ENCODE assay signal across 17 cellular contexts in the genomic region with DNA sequence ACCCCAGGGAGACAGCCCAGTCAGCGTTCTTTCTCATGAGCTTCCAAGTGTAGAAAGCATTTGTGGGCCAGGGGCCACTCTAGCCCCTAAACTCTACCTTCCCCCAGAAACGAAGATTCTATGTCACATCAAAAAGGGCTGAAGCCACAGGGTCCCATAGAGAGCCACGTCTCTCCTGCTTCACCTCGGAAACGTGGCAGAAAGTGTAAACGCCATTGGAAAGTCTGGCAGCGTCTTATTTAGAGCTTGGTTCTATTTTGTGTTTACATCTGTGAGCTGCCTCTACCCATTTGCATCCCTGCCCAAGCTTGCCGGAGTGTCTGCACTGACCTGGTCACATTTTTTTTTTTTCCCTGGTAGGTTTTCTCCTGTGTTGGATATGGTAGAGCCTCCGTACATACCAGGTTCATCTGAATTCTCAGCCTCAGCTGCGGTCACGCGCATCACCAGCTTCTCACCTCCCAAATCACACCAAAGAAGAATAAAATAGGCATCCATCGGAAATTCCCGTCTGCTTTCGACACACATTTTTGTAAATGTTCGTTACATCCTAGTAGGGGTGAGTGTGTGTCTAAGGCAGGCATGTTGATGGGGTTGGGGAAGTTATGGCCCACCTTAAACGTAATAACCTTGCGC.
DNase-seq lines count a peak whose midpoint lies in the region; ATAC-seq and TF ChIP-seq lines count a peak whose summit lies in the region.
"Had no signal": no experiment of that assay in that cellular context is flagged by ENCODE, and none has a peak within 500 bp of the region (broad histone marks: within the 10 kb centered on the region; RNA-seq: fewer than 3 reads in every experiment).

No MANE protein-coding gene starts in this region.

- no peak for ATAC-seq in left ventricle myocardium superior
- no peak for ATAC-seq in HG02973 (IDR thresholded peaks at IDR 0.05; ENCODE audit: unreplicated experiment)
- ATAC-seq: GM23338 had no signal

- H3K27me3 ChIP-seq in right atrium auricular region: no peaks in the 10 kb centered on the region
- H3K27me3 ChIP-seq in endodermal cell (ENCODE audit: control insufficient read depth, insufficient read depth, low read length, poor library complexity, severe bottlenecking): no peaks in the 10 kb centered on the region

- WGBS in endodermal cell (ENCODE audit: insufficient coverage in 1 of 2, insufficient read length in 1 of 2), 2 experiments: 92 to 94% methylated on average over 7 to 18 of the region's 18 CpGs

- no peak overlapping the region for H3K4me3 ChIP-seq in right atrium auricular region
- H3K4me3 ChIP-seq in endodermal cell (ENCODE audit: low read length): no peak overlapping the region
- H3K4me3 ChIP-seq: GM23338, HAP-1 had no signal

- no peak for TF ChIP-seq CTCF in right atrium auricular region (IDR thresholded peaks at IDR 0.05)
- no peak for TF ChIP-seq CTCF in endodermal cell (conservative IDR thresholded peaks at IDR 0.05)
- TF ChIP-seq CTCF in neural crest cell (conservative IDR thresholded peaks at IDR 0.05): no peak

- no peaks in the 10 kb centered on the region for H3K9me3 Mint-ChIP-seq in endodermal cell
- no peaks in the 10 kb centered on the region for H3K9me3 Mint-ChIP-seq in neural crest cell
- H3K9me3 Mint-ChIP-seq: CD4-positive, alpha-beta memory T cell; GM23338; HFFc6; IgD-negative memory B cell had no signal

- H3K9me3 ChIP-seq in right atrium auricular region (no peaks in the 10 kb centered on the region), endodermal cell (ENCODE audit: control insufficient read depth, low read length) (no peaks in the 10 kb centered on the region)
- H3K9me3 ChIP-seq: HAP-1 had no signal

- H3K27ac Mint-ChIP-seq in endodermal cell (no peak overlapping the region), neural crest cell (ENCODE audit: unreplicated experiment) (peak overlapping the region; percentile 73)
- H3K27ac Mint-ChIP-seq: B cell; CD4-positive, alpha-beta memory T cell; GM23338; HFFc6; IgD-negative memory B cell had no signal

- H3K4me1 Mint-ChIP-seq in endodermal cell (peaks cover 6% of the 10 kb centered on the region), neural crest cell (no peaks in the 10 kb centered on the region)
- H3K4me1 Mint-ChIP-seq: B cell; CD4-positive, alpha-beta memory T cell; IgD-negative memory B cell had no signal

- H3K27me3 Mint-ChIP-seq in endodermal cell (ENCODE audit: insufficient read depth): peaks cover 13% of the 10 kb centered on the region
- H3K27me3 Mint-ChIP-seq in neural crest cell (ENCODE audit: low read depth): peaks cover 30% of the 10 kb centered on the region

- H3K36me3 ChIP-seq in right atrium auricular region (no peaks in the 10 kb centered on the region), endodermal cell (ENCODE audit: control insufficient read depth, insufficient read depth, low read length) (no peaks in the 10 kb centered on the region)
- H3K36me3 ChIP-seq: HAP-1 had no signal

- DNase-seq in right atrium auricular region (ENCODE audit: low spot score): peak; percentile 50
- DNase-seq in left ventricle myocardium superior: no peak
- peak; percentile 36 for DNase-seq in endodermal cell
- DNase-seq in neural crest cell (ENCODE audit: low read depth, low spot score): no peak
- DNase-seq in activated gamma-delta T cell treated with Interleukin-2 at 50 U/mL for 16 hours: no peak
- DNase-seq in T-helper 9 cell: no peak
- DNase-seq: CD4-positive, alpha-beta memory T cell; DMS153; DMS79 treated with DMSO at 0.1 percent for 48 hours; EL; HFFc6 had no signal

- H3K36me3 Mint-ChIP-seq in endodermal cell (ENCODE audit: low read depth) (no peaks in the 10 kb centered on the region), neural crest cell (ENCODE audit: low read depth) (no peaks in the 10 kb centered on the region)
- H3K36me3 Mint-ChIP-seq: CD4-positive, alpha-beta memory T cell had no signal

- H3K27ac ChIP-seq in right atrium auricular region (no peak overlapping the region), endodermal cell (ENCODE audit: low read depth, low read length) (no peak overlapping the region)
- H3K27ac ChIP-seq: C4-2B had no signal

- intact Hi-C loops in left ventricle myocardium superior (cut with micrococcal nuclease): no loop called here

- H3K4me1 ChIP-seq in right atrium auricular region: no peaks in the 10 kb centered on the region
- no peaks in the 10 kb centered on the region for H3K4me1 ChIP-seq in endodermal cell (ENCODE audit: control insufficient read depth, insufficient read depth, low read length)
- H3K4me1 ChIP-seq: HAP-1 had no signal

- no peak overlapping the region for H3K9ac ChIP-seq in endodermal cell (ENCODE audit: extremely low read depth, low read length, poor library complexity, severe bottlenecking)

- H3K4me3 Mint-ChIP-seq in endodermal cell (no peak overlapping the region), neural crest cell (no peak overlapping the region)
- H3K4me3 Mint-ChIP-seq: B cell; CD4-positive, alpha-beta memory T cell; GM23338; HFFc6; IgD-negative memory B cell had no signal

Comparison
In these comparisons a context has a peak if more than half of its experiments do, and no peak if none do; other contexts are left out.
1. DNase-seq: peak in right atrium auricular region (single experiment) and endodermal cell (single experiment); none in left ventricle myocardium superior (single experiment), neural crest cell (single experiment), activated gamma-delta T cell treated with Interleukin-2 at 50 U/mL for 16 hours (single experiment) and T-helper 9 cell (single experiment).